In the genomic region with DNA sequence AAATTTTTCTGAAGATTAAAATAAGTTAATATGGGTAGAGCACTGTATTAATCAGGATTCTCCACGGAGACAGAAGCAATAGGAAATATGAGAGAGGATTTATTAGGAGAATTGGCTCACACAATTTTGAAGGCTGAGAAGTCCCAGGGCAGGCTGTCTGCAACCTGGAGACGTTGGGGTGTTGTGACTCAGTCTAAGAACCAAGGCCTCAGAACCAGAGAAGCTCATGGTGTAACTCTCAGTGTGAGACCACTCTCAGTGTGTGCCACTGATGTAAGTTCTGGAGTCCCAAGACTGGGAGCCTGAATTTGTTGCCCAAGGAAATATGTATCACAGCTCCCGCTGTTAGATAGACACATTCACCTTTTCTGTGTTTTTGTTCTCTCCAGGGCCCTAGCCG, we compare ENCODE assay signal across 20 cellular contexts.
"Had no signal": no experiment of that assay in that cellular context is flagged by ENCODE, and none has a peak within 500 bp of the region (broad histone marks: within the 10 kb centered on the region; RNA-seq: fewer than 3 reads in every experiment).

No MANE protein-coding gene starts in this region.

- H3K9me3 Mint-ChIP-seq: mesothelial cell of epicardium had no signal

- H3K27ac Mint-ChIP-seq: mesothelial cell of epicardium had no signal

- H3K36me3 Mint-ChIP-seq: mesothelial cell of epicardium had no signal

- H3K4me3 Mint-ChIP-seq: mesothelial cell of epicardium had no signal

- H3K4me3 ChIP-seq: colonic mucosa, dorsolateral prefrontal cortex, esophagus muscularis mucosa, heart right ventricle, left lung, lower lobe of right lung, mucosa of descending colon had no signal

- DNase-seq: cerebellar nuclear complex; colonic mucosa; cortex of kidney; dermis blood vessel endothelial cell; dorsolateral prefrontal cortex; effector CD4-positive, alpha-beta T cell; effector memory CD4-positive, alpha-beta T cell; foreskin keratinocyte; glutamatergic neuron; head of caudate nucleus; heart right ventricle; hippocampal formation; left cardiac atrium; left lung; left ventricle myocardium superior; lower lobe of right lung; mesenchymal stem cell; mucosa of descending colon had no signal

- H3K27ac ChIP-seq: colonic mucosa, dorsolateral prefrontal cortex, esophagus muscularis mucosa, foreskin keratinocyte, heart right ventricle, left lung, lower lobe of right lung had no signal

- H3K27me3 ChIP-seq: colonic mucosa, esophagus muscularis mucosa, foreskin keratinocyte, heart right ventricle, left lung had no signal

- H3K9me3 ChIP-seq: colonic mucosa, esophagus muscularis mucosa, heart right ventricle, left lung, lower lobe of right lung, mucosa of descending colon had no signal

- H3K4me1 ChIP-seq: colonic mucosa, foreskin keratinocyte, heart right ventricle, left lung, lower lobe of right lung had no signal

- ATAC-seq: foreskin keratinocyte, left cardiac atrium, left lung, lower lobe of right lung, mucosa of descending colon had no signal

- H3K36me3 ChIP-seq: colonic mucosa, esophagus muscularis mucosa, heart right ventricle, left lung, lower lobe of right lung had no signal
